Comparison of ENCODE assay signal across 1 cellular context in genomic region chr1:109388884-109389637, GRCh38.
TF ChIP-seq lines count a peak whose summit lies in the region.

No MANE protein-coding gene starts in this region.

TF ChIP-seq in HepG2, 621 proteins besides CTCF, POLR2A, EP300 and RAD21 (continued from another document):
- TF ChIP-seq ZNF616 (CRISPR knock-in tag; IDR thresholded peaks at IDR 0.05; ENCODE audit: low read depth), result no peak
- no peak for TF ChIP-seq ZNF660 (CRISPR knock-in tag; IDR thresholded peaks at IDR 0.05; ENCODE audit: borderline replicate concordance, low read depth)
- no peak for TF ChIP-seq ZNF101 (CRISPR knock-in tag; IDR thresholded peaks at IDR 0.05; ENCODE audit: borderline replicate concordance, low read depth)
- TF ChIP-seq ZNF549 (CRISPR knock-in tag; IDR thresholded peaks at IDR 0.05), result no peak
- TF ChIP-seq ZBTB34 (CRISPR knock-in tag; IDR thresholded peaks at IDR 0.05), result no peak
- TF ChIP-seq FOXP1 (IDR thresholded peaks at IDR 0.05), result no peak
- TF ChIP-seq FOXP1 (CRISPR knock-in tag; IDR thresholded peaks at IDR 0.05), result no peak
- TF ChIP-seq AHDC1 (CRISPR knock-in tag; IDR thresholded peaks at IDR 0.05; ENCODE audit: borderline replicate concordance), result no peak
- TF ChIP-seq HES4 (CRISPR knock-in tag; IDR thresholded peaks at IDR 0.05; ENCODE audit: borderline replicate concordance), result no peak
- no peak for TF ChIP-seq RFXANK (CRISPR knock-in tag; IDR thresholded peaks at IDR 0.05)
- TF ChIP-seq ZNF20 (CRISPR knock-in tag; IDR thresholded peaks at IDR 0.05), result no peak
- TF ChIP-seq ZNF639 (CRISPR knock-in tag; conservative IDR thresholded peaks at IDR 0.05), result no peak
- no peak for TF ChIP-seq SNAPC2 (CRISPR knock-in tag; IDR thresholded peaks at IDR 0.05)
- TF ChIP-seq HMGA1 (CRISPR knock-in tag; conservative IDR thresholded peaks at IDR 0.05), result no peak
- no peak for TF ChIP-seq TRIM24 (CRISPR knock-in tag; IDR thresholded peaks at IDR 0.05)
- no peak for TF ChIP-seq NPAS2 (CRISPR knock-in tag; IDR thresholded peaks at IDR 0.05; ENCODE audit: borderline replicate concordance)
